1 cellular context compared by ENCODE assay signal in the genomic region with DNA sequence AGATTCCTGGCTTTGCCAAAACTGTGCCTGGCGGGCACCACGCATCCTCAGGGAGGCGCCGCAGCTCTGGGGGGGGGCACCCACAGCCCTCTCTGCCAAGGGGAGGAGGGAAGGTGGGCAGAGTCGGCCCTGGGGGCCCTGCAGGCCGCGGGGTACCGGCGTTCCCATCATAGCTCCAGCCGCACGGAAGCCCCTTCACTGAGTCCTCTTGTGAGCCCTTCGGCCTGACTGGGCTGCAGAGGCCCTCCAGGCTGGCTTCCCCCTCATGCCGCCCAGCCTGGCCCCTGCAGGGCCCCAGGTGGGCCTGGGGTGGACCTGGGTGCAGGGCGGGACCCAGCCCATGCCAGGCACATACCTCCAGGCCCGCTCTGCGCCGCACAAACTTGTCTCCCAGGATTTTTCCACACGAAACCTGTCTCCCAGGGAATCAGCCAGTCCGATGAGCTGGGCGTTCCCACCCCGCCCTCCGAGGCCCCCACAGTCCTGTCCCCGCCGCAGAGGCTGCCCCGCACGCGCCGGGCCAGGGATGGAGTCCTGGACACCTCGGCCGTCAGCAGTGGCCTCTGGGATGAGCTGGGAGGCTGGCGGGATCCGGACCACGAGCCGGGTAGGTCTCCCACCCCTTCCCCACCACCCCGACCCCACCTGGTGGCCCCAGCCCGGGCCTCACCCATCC.
TF ChIP-seq lines count a peak whose summit lies in the region.

No MANE protein-coding gene starts in this region.

TF ChIP-seq in HCT116, 20 proteins besides CTCF, POLR2A, EP300 and RAD21 (continued from another document):
- no peak for TF ChIP-seq EZH2phosphoT487 (IDR thresholded peaks at IDR 0.05; ENCODE audit: borderline replicate concordance)
- TF ChIP-seq SRF (IDR thresholded peaks at IDR 0.05; ENCODE audit: low read depth), result no peak
